ENCODE assay signal across 10 cellular contexts in genomic region chr3:52495777-52496602, GRCh38. TPM values are rescaled to one million over a fixed set of nuclear protein-coding genes. Genes with fewer than 3 reads are reported as not detected.
DNase-seq lines count a peak whose midpoint lies in the region; ATAC-seq and TF ChIP-seq lines count a peak whose summit lies in the region.
"Had no signal": no experiment of that assay in that cellular context is flagged by ENCODE, and none has a peak within 500 bp of the region (broad histone marks: within the 10 kb centered on the region; RNA-seq: fewer than 3 reads in every experiment).

No MANE protein-coding gene starts in this region.

- no peak overlapping the region for H2AFZ ChIP-seq in mesenchymal stem cell (ENCODE audit: low read depth, low read length)

- no peak overlapping the region for H2BK120ac ChIP-seq in mesenchymal stem cell (ENCODE audit: low read depth, low read length)

- peaks cover 59% of the 10 kb centered on the region for H3K4me1 ChIP-seq in mesenchymal stem cell (ENCODE audit: control insufficient read depth, insufficient read depth, low read depth, low read length)

- peak overlapping the region; percentile 49 for H3K9ac ChIP-seq in mesenchymal stem cell (ENCODE audit: low read length)

- H4K91ac ChIP-seq in mesenchymal stem cell (ENCODE audit: low read length): no peak overlapping the region

- no peak overlapping the region for H3K14ac ChIP-seq in mesenchymal stem cell (ENCODE audit: low read length in 2 of 2)

- H3K4me3 Mint-ChIP-seq in stimulated activated naive CD8-positive, alpha-beta T cell treated with anti-CD3 and anti-CD28 coated beads, Interleukin-15, amount 100 ng/mL, for 72 hours: no peak overlapping the region

- H3K27ac ChIP-seq in mesenchymal stem cell (ENCODE audit: low read length, poor library complexity, severe bottlenecking): no peak overlapping the region

- H3K4me3 ChIP-seq in epithelial cell of esophagus (ENCODE audit: low read length): no peak overlapping the region
- H3K4me3 ChIP-seq in mesenchymal stem cell (ENCODE audit: insufficient read depth in 1 of 2, low read depth in 1 of 2, low read length in 2 of 2): peak overlapping the region in 1 of 2 experiments; percentile 16

- no peaks in the 10 kb centered on the region for H3K9me3 Mint-ChIP-seq in stimulated activated naive CD8-positive, alpha-beta T cell treated with anti-CD3 and anti-CD28 coated beads, Interleukin-15, amount 100 ng/mL, for 72 hours

- no peak overlapping the region for H3K4me2 ChIP-seq in mesenchymal stem cell (ENCODE audit: low read length, poor library complexity, severe bottlenecking)

- ATAC-seq in stimulated activated naive CD8-positive, alpha-beta T cell treated with anti-CD3 and anti-CD28 coated beads, Interleukin-15, amount 100 ng/mL, for 72 hours: peak; percentile 7
- ATAC-seq in stimulated activated naive CD8-positive, alpha-beta T cell treated with anti-CD3 and anti-CD28 coated beads, Interleukin-15, Interleukin-2, amounts not matched to agents 100 U/mL and 50 U/mL, for 24 hours: no peak

- H2BK15ac ChIP-seq in mesenchymal stem cell (ENCODE audit: low read depth, poor library complexity, severe bottlenecking): no peak overlapping the region

- no peak overlapping the region for H2AK5ac ChIP-seq in mesenchymal stem cell (ENCODE audit: low read length, severe bottlenecking)

- peak overlapping the region; percentile 52 to 63 for H3K18ac ChIP-seq in mesenchymal stem cell (ENCODE audit: low read depth in 1 of 2, low read length in 2 of 2)

- H3K27ac Mint-ChIP-seq in stimulated activated naive CD8-positive, alpha-beta T cell treated with anti-CD3 and anti-CD28 coated beads, Interleukin-15, amount 100 ng/mL, for 72 hours: peak overlapping the region in 1 of 2 donors; percentile 85

- peaks cover 24 to 37% of the 10 kb centered on the region in 2 experiments for H3K36me3 ChIP-seq in mesenchymal stem cell (ENCODE audit: control insufficient read depth in 1 of 2, insufficient read depth in 2 of 2, low read depth in 1 of 2, low read length in 2 of 2)

- H4K8ac ChIP-seq in mesenchymal stem cell (ENCODE audit: low read length): peak overlapping the region; percentile 50

- peak overlapping the region in 1 of 2 experiments; percentile 31 for H2BK12ac ChIP-seq in mesenchymal stem cell (ENCODE audit: low read length in 2 of 2)

- H2BK5ac ChIP-seq in mesenchymal stem cell (ENCODE audit: low read depth, low read length, poor library complexity, severe bottlenecking): no peak overlapping the region

- no peak for TF ChIP-seq CTCF in epithelial cell of esophagus (IDR thresholded peaks at IDR 0.05; ENCODE audit: insufficient read depth, low read depth, low read length, missing control alignments)

- no peak overlapping the region for H3K4ac ChIP-seq in mesenchymal stem cell (ENCODE audit: low read depth in 1 of 2, low read length in 2 of 2)

- H3K79me1 ChIP-seq in mesenchymal stem cell (replicated peaks; ENCODE audit: low read length, poor library complexity, severe bottlenecking): peaks cover 15% of the 10 kb centered on the region

- H3K23ac ChIP-seq in mesenchymal stem cell (ENCODE audit: low read length in 2 of 2): no peak overlapping the region

- H3K4me1 Mint-ChIP-seq in stimulated activated naive CD8-positive, alpha-beta T cell treated with anti-CD3 and anti-CD28 coated beads, Interleukin-15, amount 100 ng/mL, for 72 hours: peaks cover 22% of the 10 kb centered on the region

- no peaks in the 10 kb centered on the region for H3K9me3 ChIP-seq in mesenchymal stem cell (ENCODE audit: control insufficient read depth, low read length)

- peaks cover 16% of the 10 kb centered on the region for H3K27me3 Mint-ChIP-seq in stimulated activated naive CD8-positive, alpha-beta T cell treated with anti-CD3 and anti-CD28 coated beads, Interleukin-15, amount 100 ng/mL, for 72 hours

- DNase-seq in stimulated activated naive CD8-positive, alpha-beta T cell treated with anti-CD3 and anti-CD28 coated beads, Interleukin-15, amount 100 ng/mL, for 72 hours: no peak
- no peak for DNase-seq in stimulated activated naive CD8-positive, alpha-beta T cell treated with anti-CD3 and anti-CD28 coated beads, Interleukin-15, Interleukin-2, amounts not matched to agents 100 U/mL and 50 U/mL, for 24 hours
- DNase-seq in epithelial cell of esophagus (ENCODE audit: low read depth): peak; percentile 28
- DNase-seq in mesenchymal stem cell: peak; percentile 69
- DNase-seq in NCI-H2227 treated with DMSO at 0.1 percent for 48 hours (lab: John Stamatoyannopoulos, UW): no peak
- DNase-seq in stimulated activated CD4-positive, alpha-beta T cell treated with anti-CD3 and anti-CD28 coated beads, Interleukin-1b, Interleukin-23, amount 100 ng/mL, for 48 hours: no peak
- no peak for DNase-seq in T-helper 9 cell
- no peak for DNase-seq in DMS 273 treated with DMSO at 0.1 percent for 48 hours (lab: John Stamatoyannopoulos, UW)
- DNase-seq: NCI-H1417, retina had no signal

- 66% methylated on average over 16 of the region's 16 CpGs for WGBS in mesenchymal stem cell

- H3K27me3 ChIP-seq in mesenchymal stem cell (ENCODE audit: control insufficient read depth in 1 of 2, insufficient read depth in 1 of 2, low read length in 2 of 2): no peaks in the 10 kb centered on the region

RNA-seq across cellular contexts. Expression of gene STAB1, which starts 0.9 kb away (rescaled TPM):
- not detected for polyA plus RNA-seq in mesenchymal stem cell (2013, experiment 1 of 2)
- polyA plus RNA-seq in mesenchymal stem cell (2013, experiment 2 of 2): 0.04 TPM

RNA-seq across cellular contexts. Expression of gene NT5DC2, which starts 37.7 kb away (rescaled TPM):
- 107 TPM for polyA plus RNA-seq in mesenchymal stem cell (2013, experiment 1 of 2)
- 105 TPM for polyA plus RNA-seq in mesenchymal stem cell (2013, experiment 2 of 2)

RNA-seq across cellular contexts. Expression of gene UQCC5, which starts 40.4 kb away (rescaled TPM):
- 58.9 TPM for polyA plus RNA-seq in mesenchymal stem cell (2013, experiment 1 of 2)
- 60.7 TPM for polyA plus RNA-seq in mesenchymal stem cell (2013, experiment 2 of 2)

RNA-seq across cellular contexts. Expression of gene NISCH, which starts 40.6 kb away (rescaled TPM):
- 55.5 TPM for polyA plus RNA-seq in mesenchymal stem cell (2013, experiment 1 of 2)
- 49.9 TPM for polyA plus RNA-seq in mesenchymal stem cell (2013, experiment 2 of 2)

RNA-seq across cellular contexts. Expression of gene TNNC1, which starts 42.1 kb away (rescaled TPM):
- polyA plus RNA-seq in mesenchymal stem cell (2013, experiment 1 of 2): 0.86 TPM
- polyA plus RNA-seq in mesenchymal stem cell (2013, experiment 2 of 2): 0.79 TPM

Comparison
In these comparisons a context has a peak if more than half of its experiments do, and no peak if none do; other contexts are left out.
1. DNase-seq: peak in epithelial cell of esophagus (single experiment) and mesenchymal stem cell (single experiment); none in stimulated activated naive CD8-positive, alpha-beta T cell treated with anti-CD3 and anti-CD28 coated beads, Interleukin-15, amount 100 ng/mL, for 72 hours (0 of 2), stimulated activated naive CD8-positive, alpha-beta T cell treated with anti-CD3 and anti-CD28 coated beads, Interleukin-15, Interleukin-2, amounts not matched to agents 100 U/mL and 50 U/mL, for 24 hours (single experiment), NCI-H2227 treated with DMSO at 0.1 percent for 48 hours (single experiment), stimulated activated CD4-positive, alpha-beta T cell treated with anti-CD3 and anti-CD28 coated beads, Interleukin-1b, Interleukin-23, amount 100 ng/mL, for 48 hours (single experiment), T-helper 9 cell (single experiment) and DMS 273 treated with DMSO at 0.1 percent for 48 hours (single experiment).